Comparison of ENCODE assay signal across 20 cellular contexts in genomic region chr10:103672345-103672744, GRCh38.
DNase-seq lines count a peak whose midpoint lies in the region; ATAC-seq, FAIRE-seq and TF ChIP-seq lines count a peak whose summit lies in the region.
"Had no signal": no experiment of that assay in that cellular context is flagged by ENCODE, and none has a peak within 500 bp of the region (broad histone marks: within the 10 kb centered on the region; RNA-seq: fewer than 3 reads in every experiment).

No MANE protein-coding gene starts in this region.

- no peak for TF ChIP-seq POLR2A in esophagus squamous epithelium (IDR thresholded peaks at IDR 0.05)

- no peaks in the 10 kb centered on the region for H3K27me3 ChIP-seq in esophagus squamous epithelium

- TF ChIP-seq CTCF in nephron (IDR thresholded peaks at IDR 0.05; ENCODE audit: unreplicated experiment in 3 of 3): no peak
- no peak for TF ChIP-seq CTCF in esophagus squamous epithelium (IDR thresholded peaks at IDR 0.05)

- peaks cover 12 to 54% (median 29%) of the 10 kb centered on the region in 3 donors for H3K4me1 ChIP-seq in esophagus squamous epithelium

- peak overlapping the region; percentile 87 to 99 (median 92) for H3K27ac Mint-ChIP-seq in nephron

- H3K27ac ChIP-seq in esophagus squamous epithelium: no peak overlapping the region

- H3K4me3 ChIP-seq in esophagus squamous epithelium: no peak overlapping the region

- H3K9me3 ChIP-seq in esophagus squamous epithelium: no peaks in the 10 kb centered on the region

- 63 to 67% methylated on average over 4 to 7 of the region's 7 CpGs for WGBS in esophagus squamous epithelium, 2 donors

- peaks cover 0 to 79% (median 0%) of the 10 kb centered on the region in 3 donors for H3K36me3 ChIP-seq in esophagus squamous epithelium

- DNase-seq in NCI-H2171 treated with DMSO at 0.1 percent for 48 hours (lab: John Stamatoyannopoulos, UW) (peak; percentile 13), NCI-H2171 (lab: John Stamatoyannopoulos, UW) (no peak), NCI-H82 treated with DMSO at 0.1 percent for 48 hours (lab: John Stamatoyannopoulos, UW; ENCODE audit: unreplicated experiment) (peak; percentile 28), urothelium cell line (ENCODE audit: low spot score) (no peak), NCI-H2081 treated with DMSO at 0.1 percent for 48 hours (lab: John Stamatoyannopoulos, UW) (no peak), esophagus squamous epithelium (lab: John Stamatoyannopoulos, UW) (no peak)
- DNase-seq: 8988T; CD8-positive, alpha-beta memory T cell; DND-41; KBM-7; NCI-H1436; NCI-H2029 treated with DMSO at 0.1 percent for 48 hours; NCI-H2227 treated with DMSO at 0.1 percent for 48 hours; OCI-M1 had no signal

- no peaks in the 10 kb centered on the region for H3K9me3 Mint-ChIP-seq in nephron
- H3K9me3 Mint-ChIP-seq: CD8-positive, alpha-beta memory T cell had no signal

- FAIRE-seq in urothelium cell line (lab: Jason Lieb, UNC): peak; percentile 46
- FAIRE-seq: D721Med, G401.6, GM18507, H1 had no signal

- peaks cover 11% of the 10 kb centered on the region for H3K27me3 Mint-ChIP-seq in nephron (ENCODE audit: low read depth)
- H3K27me3 Mint-ChIP-seq: CD8-positive, alpha-beta memory T cell had no signal

- intact Hi-C loops in esophagus squamous epithelium (cut with DNase I): no loop called here

- H3K36me3 Mint-ChIP-seq in nephron (ENCODE audit: low read depth): no peaks in the 10 kb centered on the region
- H3K36me3 Mint-ChIP-seq: CD8-positive, alpha-beta memory T cell had no signal

- peaks cover 87% of the 10 kb centered on the region for H3K4me1 Mint-ChIP-seq in nephron

- ATAC-seq in GM21390 (IDR thresholded peaks at IDR 0.05; ENCODE audit: unreplicated experiment): no peak

- H3K4me3 Mint-ChIP-seq in nephron: no peak overlapping the region
- H3K4me3 Mint-ChIP-seq: CD8-positive, alpha-beta memory T cell had no signal

Comparison
In these comparisons a context has a peak if more than half of its experiments do, and no peak if none do; other contexts are left out.
1. DNase-seq: peak in NCI-H2171 treated with DMSO at 0.1 percent for 48 hours (single experiment) and NCI-H82 treated with DMSO at 0.1 percent for 48 hours (single experiment); none in NCI-H2171 (single experiment), urothelium cell line (single experiment), NCI-H2081 treated with DMSO at 0.1 percent for 48 hours (single experiment) and esophagus squamous epithelium (single experiment).